In genomic region chr17:76135810-76136188, GRCh38 we compare ENCODE assay signal across 35 cellular contexts. TPM values are rescaled to one million over a fixed set of nuclear protein-coding genes. Genes with fewer than 3 reads are reported as not detected.
DNase-seq lines count a peak whose midpoint lies in the region; ATAC-seq, FAIRE-seq and TF ChIP-seq lines count a peak whose summit lies in the region.
"Had no signal": no experiment of that assay in that cellular context is flagged by ENCODE, and none has a peak within 500 bp of the region (broad histone marks: within the 10 kb centered on the region; RNA-seq: fewer than 3 reads in every experiment).

No MANE protein-coding gene starts in this region.

- no peak for TF ChIP-seq POLR2A in spleen (IDR thresholded peaks at IDR 0.05)

- POLR2A ChIA-PET in WTC11 (lab: Charles Lee), result interaction anchor here (1.0 to 1.9 kb wide), 2 partner anchors 11 to 129 kb away, joined by 3 read pairs; no protein-coding TSS in a partner anchor

- H3K27ac Mint-ChIP-seq in natural killer cell treated with Interleukin-12 subunit alpha and Interleukin-12 subunit beta and Interleukin-15 and Interleukin-18, amount 100 ng/mL, for 72 hours, result no peak overlapping the region
- no peak overlapping the region for H3K27ac Mint-ChIP-seq in natural killer cell
- no peak overlapping the region; the same call in 1 of the 2 replicates for H3K27ac Mint-ChIP-seq in WTC11
- H3K27ac Mint-ChIP-seq in endothelial cell (ENCODE audit: unreplicated experiment), result no peak overlapping the region
- H3K27ac Mint-ChIP-seq: HFFc6 had no signal

- H3K36me3 Mint-ChIP-seq in natural killer cell treated with Interleukin-12 subunit alpha and Interleukin-12 subunit beta and Interleukin-15 and Interleukin-18, amount 100 ng/mL, for 72 hours, result no peaks in the 10 kb centered on the region
- H3K36me3 Mint-ChIP-seq in natural killer cell, result no peaks in the 10 kb centered on the region
- H3K36me3 Mint-ChIP-seq in WTC11, result no peaks in the 10 kb centered on the region
- peaks cover 4% of the 10 kb centered on the region for H3K36me3 Mint-ChIP-seq in endothelial cell (ENCODE audit: low read depth, unreplicated experiment)
- H3K36me3 Mint-ChIP-seq: activated naive CD4-positive, alpha-beta T cell treated with anti-CD3 and anti-CD28 coated beads, Interleukin-2, amount 50 U/mL, for 24 hours; CD8-positive, alpha-beta memory T cell; naive B cell had no signal

- H3K36me3 ChIP-seq in spleen (no peaks in the 10 kb centered on the region), brain microvascular endothelial cell (replicated peaks) (no peaks in the 10 kb centered on the region)
- H3K36me3 ChIP-seq: tibial nerve had no signal

- FAIRE-seq in RCC 7860 (lab: Jason Lieb, UNC), result no peak
- FAIRE-seq: A549, colon, K562 had no signal

- H3K9me3 ChIP-seq in iPS-18c (ENCODE audit: control insufficient read depth, insufficient read depth, low read length), result no peaks in the 10 kb centered on the region
- no peaks in the 10 kb centered on the region for H3K9me3 ChIP-seq in spleen
- H3K9me3 ChIP-seq: A549, tibial nerve had no signal

- WGBS in spleen, 5 donors, result 67 to 90% (median 84%) methylated on average over 4 to 8 of the region's 8 CpGs

- H3K4me3 ChIP-seq in iPS-18c (ENCODE audit: insufficient read depth, low read depth, low read length), result peak overlapping the region; percentile 24
- no peak overlapping the region for H3K4me3 ChIP-seq in spleen
- H3K4me3 ChIP-seq in brain microvascular endothelial cell (ENCODE audit: low read depth, low read length), result no peak overlapping the region
- H3K4me3 ChIP-seq: A549, K562, tibial nerve had no signal

- no peak overlapping the region for H3K27ac ChIP-seq in spleen
- H3K27ac ChIP-seq in brain microvascular endothelial cell, result no peak overlapping the region
- H3K27ac ChIP-seq: tibial nerve had no signal

- peaks cover 12 to 43% (median 25%) of the 10 kb centered on the region in 6 donors for H3K4me1 ChIP-seq in spleen

- DNase-seq in natural killer cell treated with Interleukin-12 subunit alpha and Interleukin-12 subunit beta and Interleukin-15 and Interleukin-18, amount 100 ng/mL, for 72 hours (ENCODE audit: low spot score), result peak; percentile 59
- DNase-seq in natural killer cell (no peak), WTC11 (ENCODE audit: low spot score) (no peak), spleen (peak; percentile 67), endothelial cell (ENCODE audit: low spot score) (no peak), RCC 7860 (ENCODE audit: low spot score) (no peak), brain microvascular endothelial cell (no peak)
- DNase-seq: activated CD4-positive, alpha-beta T cell treated with anti-CD3 and anti-CD28 coated beads, Interleukin-2, amount 50 U/mL, for 4 hours; CD8-positive, alpha-beta memory T cell; DMS 273 treated with DMSO at 0.1 percent for 48 hours; effector memory CD8-positive, alpha-beta T cell; head of caudate nucleus; HFFc6; kidney glomerular epithelial cell; midbrain; naive B cell; NCI-H1105; NCI-H187; NCI-H2171; NCI-H510A; OCI-M1; stimulated activated CD4-positive, alpha-beta T cell treated with anti-CD3 and anti-CD28 coated beads, Interleukin-15, amount 100 ng/mL, for 24 hours; stimulated activated CD4-positive, alpha-beta T cell treated with anti-CD3 and anti-CD28 coated beads, Interleukin-4, amount 100 ng/mL, for 4 hours; T-helper 1 cell had no signal

- no peak overlapping the region for H3K4me3 Mint-ChIP-seq in natural killer cell treated with Interleukin-12 subunit alpha and Interleukin-12 subunit beta and Interleukin-15 and Interleukin-18, amount 100 ng/mL, for 72 hours
- H3K4me3 Mint-ChIP-seq in natural killer cell (no peak overlapping the region), WTC11 (peak overlapping the region; percentile 63), endothelial cell (ENCODE audit: unreplicated experiment) (no peak overlapping the region)
- H3K4me3 Mint-ChIP-seq: HFFc6; stimulated activated effector memory CD8-positive, alpha-beta T cell treated with anti-CD3 and anti-CD28 coated beads, Interleukin-12 subunit alpha, Interleukin-12 subunit beta, amount 100 ng/mL, for 72 hours had no signal

- peaks cover 4 to 15% of the 10 kb centered on the region in 2 donors for H3K4me1 Mint-ChIP-seq in natural killer cell treated with Interleukin-12 subunit alpha and Interleukin-12 subunit beta and Interleukin-15 and Interleukin-18, amount 100 ng/mL, for 72 hours (ENCODE audit: low read depth in 2 of 2)
- H3K4me1 Mint-ChIP-seq in natural killer cell (peaks cover 0 to 25% of the 10 kb centered on the region in 2 donors), WTC11 (peaks cover 81% of the 10 kb centered on the region), endothelial cell (ENCODE audit: unreplicated experiment) (peaks cover 35% of the 10 kb centered on the region)

- H3K27me3 ChIP-seq in spleen (replicated peaks in 1 of 7), result peaks cover 5 to 87% (median 32%) of the 10 kb centered on the region in 7 donors
- peaks cover 88% of the 10 kb centered on the region for H3K27me3 ChIP-seq in brain microvascular endothelial cell (replicated peaks)

- H3K27me3 Mint-ChIP-seq in natural killer cell treated with Interleukin-12 subunit alpha and Interleukin-12 subunit beta and Interleukin-15 and Interleukin-18, amount 100 ng/mL, for 72 hours, result peaks cover 0 to 4% of the 10 kb centered on the region in 2 donors
- H3K27me3 Mint-ChIP-seq in natural killer cell (ENCODE audit: low read depth in 2 of 2) (peaks cover 0 to 7% of the 10 kb centered on the region in 2 donors), WTC11 (ENCODE audit: low read depth) (peaks cover 62% of the 10 kb centered on the region), endothelial cell (ENCODE audit: unreplicated experiment) (peaks cover 19% of the 10 kb centered on the region)
- H3K27me3 Mint-ChIP-seq: activated naive CD4-positive, alpha-beta T cell treated with anti-CD3 and anti-CD28 coated beads, Interleukin-2, amount 50 U/mL, for 24 hours had no signal

- ATAC-seq in natural killer cell treated with Interleukin-12 subunit alpha and Interleukin-12 subunit beta and Interleukin-15 and Interleukin-18, amount 100 ng/mL, for 72 hours, result no peak
- ATAC-seq in natural killer cell, result no peak
- ATAC-seq in WTC11, result no peak
- ATAC-seq: A549, K562 had no signal

- in situ Hi-C loops in brain microvascular endothelial cell (cut with HindIII; ENCODE audit: low pct_ligation_motif_present, low sequenced_read_pairs), result no loop called here

- CTCF ChIA-PET in WTC11 (lab: Charles Lee), result interaction anchor here (1.9 to 9.7 kb wide), 6 partner anchors 10 to 144 kb away, joined by 7 to 176 read pairs (median 10); no protein-coding TSS in a partner anchor

- TF ChIP-seq CTCF in natural killer cell (IDR thresholded peaks at IDR 0.05), result no peak
- no peak for TF ChIP-seq CTCF in WTC11 (IDR thresholded peaks at IDR 0.05)
- no peak for TF ChIP-seq CTCF in spleen (IDR thresholded peaks at IDR 0.05 in 8 of 11, conservative IDR thresholded peaks at IDR 0.05 in 3 of 11)
- TF ChIP-seq CTCF in endothelial cell (IDR thresholded peaks at IDR 0.05; ENCODE audit: unreplicated experiment), result no peak
- TF ChIP-seq CTCF in brain microvascular endothelial cell (IDR thresholded peaks at IDR 0.05; ENCODE audit: low read depth, low read length, missing control alignments), result no peak

- intact Hi-C loops in natural killer cell (cut with micrococcal nuclease) (no loop called here), spleen (cut with DNase I; ENCODE audit: low total_unique reads) (no loop called here)

- no peaks in the 10 kb centered on the region for H3K9me3 Mint-ChIP-seq in natural killer cell treated with Interleukin-12 subunit alpha and Interleukin-12 subunit beta and Interleukin-15 and Interleukin-18, amount 100 ng/mL, for 72 hours
- H3K9me3 Mint-ChIP-seq in natural killer cell (no peaks in the 10 kb centered on the region), WTC11 (no peaks in the 10 kb centered on the region), endothelial cell (ENCODE audit: unreplicated experiment) (no peaks in the 10 kb centered on the region)
- H3K9me3 Mint-ChIP-seq: activated naive CD4-positive, alpha-beta T cell treated with anti-CD3 and anti-CD28 coated beads, Interleukin-2, amount 50 U/mL, for 24 hours; CD8-positive, alpha-beta memory T cell; effector memory CD8-positive, alpha-beta T cell; HFFc6; naive B cell; stimulated activated effector memory CD8-positive, alpha-beta T cell treated with anti-CD3 and anti-CD28 coated beads, Interleukin-12 subunit alpha, Interleukin-12 subunit beta, amount 100 ng/mL, for 72 hours had no signal

TF ChIP-seq in WTC11, 78 proteins besides CTCF, POLR2A, EP300 and RAD21 (continues in another document):
- TF ChIP-seq ZNF423 (CRISPR knock-in tag; IDR thresholded peaks at IDR 0.05) (0 out of 2 replicates have a peak, but pooled peaks have one; percentile 41), GTF2I (CRISPR knock-in tag; conservative IDR thresholded peaks at IDR 0.05) (0 out of 2 replicates have a peak, but pooled peaks have one; percentile 82), ZNF121 (CRISPR knock-in tag; IDR thresholded peaks at IDR 0.05) (peak; percentile 62), CDX4 (CRISPR knock-in tag; IDR thresholded peaks at IDR 0.05; ENCODE audit: borderline replicate concordance) (no peak)

RNA-seq across cellular contexts. Expression of gene FOXJ1, which starts 5.2 kb away (rescaled TPM):
- under 1 TPM; 0.48 to 0.95 TPM for total RNA-seq in natural killer cell treated with Interleukin-12 subunit alpha and Interleukin-12 subunit beta and Interleukin-15 and Interleukin-18, amount 100 ng/mL, for 72 hours
- total RNA-seq in natural killer cell (under 1 TPM; 0.21 to 0.93 (median 0.36) TPM), WTC11 (2021) (6.2 to 11.8 TPM (median 6.8 TPM) in 3 replicates), spleen (under 1 TPM in 1 of 7 donors, not detected in 6; 0.13 TPM), endothelial cell (ENCODE audit: unreplicated experiment) (2.1 TPM)
- under 1 TPM in 1 of 3 donors, not detected in 2; 0.05 TPM for polyA plus RNA-seq in spleen
- total RNA-seq: fibroblast of villous mesenchyme, HFFc6, M059J, tibial nerve had no signal
- polyA plus RNA-seq: K562 had no signal

RNA-seq across cellular contexts. Expression of gene EXOC7, which starts 32.2 kb away (rescaled TPM):
- 100 to 1,000 TPM; 134 to 163 TPM for total RNA-seq in natural killer cell treated with Interleukin-12 subunit alpha and Interleukin-12 subunit beta and Interleukin-15 and Interleukin-18, amount 100 ng/mL, for 72 hours
- total RNA-seq in natural killer cell (100 to 1,000 TPM; 130 to 149 (median 142) TPM), WTC11 (2021) (90.0 to 126 TPM (median 96.2 TPM) in 3 replicates), spleen (100 to 1,000 TPM in 4 of 7 donors, 10 to 100 TPM in 3; 64.5 to 128 (median 104) TPM), endothelial cell (ENCODE audit: unreplicated experiment) (183 TPM)
- polyA plus RNA-seq in spleen, result 10 to 100 TPM; 26.2 to 51.5 (median 35.0) TPM

RNA-seq across cellular contexts. Expression of gene ZACN, which starts 56.8 kb away (rescaled TPM):
- total RNA-seq in natural killer cell treated with Interleukin-12 subunit alpha and Interleukin-12 subunit beta and Interleukin-15 and Interleukin-18, amount 100 ng/mL, for 72 hours, result 1 to 10 TPM in 1 of 2 donors, under 1 TPM in 1; 0.52 to 1.4 TPM
- under 1 TPM; 0.28 to 0.80 (median 0.50) TPM for total RNA-seq in natural killer cell
- 0.07 to 0.28 TPM (median 0.11 TPM) in 3 replicates for total RNA-seq in WTC11 (2021)
- under 1 TPM in 2 of 7 donors, not detected in 5; 0.17 to 0.27 TPM for total RNA-seq in spleen
- polyA plus RNA-seq in spleen, result 1 to 10 TPM; 1.0 to 1.9 (median 1.4) TPM
- not detected for total RNA-seq in endothelial cell (ENCODE audit: unreplicated experiment)
- total RNA-seq: fibroblast of villous mesenchyme, lower leg skin, omental fat pad, tibial nerve had no signal
- polyA plus RNA-seq: K562 had no signal

Comparison
In these comparisons a context has a peak if more than half of its experiments do, and no peak if none do; other contexts are left out.
1. DNase-seq: peak in natural killer cell treated with Interleukin-12 subunit alpha and Interleukin-12 subunit beta and Interleukin-15 and Interleukin-18, amount 100 ng/mL, for 72 hours (single experiment) and spleen (single experiment); none in natural killer cell (single experiment), WTC11 (single experiment), endothelial cell (single experiment), RCC 7860 (single experiment) and brain microvascular endothelial cell (single experiment).